17 cellular contexts compared by ENCODE assay signal in the genomic region with DNA sequence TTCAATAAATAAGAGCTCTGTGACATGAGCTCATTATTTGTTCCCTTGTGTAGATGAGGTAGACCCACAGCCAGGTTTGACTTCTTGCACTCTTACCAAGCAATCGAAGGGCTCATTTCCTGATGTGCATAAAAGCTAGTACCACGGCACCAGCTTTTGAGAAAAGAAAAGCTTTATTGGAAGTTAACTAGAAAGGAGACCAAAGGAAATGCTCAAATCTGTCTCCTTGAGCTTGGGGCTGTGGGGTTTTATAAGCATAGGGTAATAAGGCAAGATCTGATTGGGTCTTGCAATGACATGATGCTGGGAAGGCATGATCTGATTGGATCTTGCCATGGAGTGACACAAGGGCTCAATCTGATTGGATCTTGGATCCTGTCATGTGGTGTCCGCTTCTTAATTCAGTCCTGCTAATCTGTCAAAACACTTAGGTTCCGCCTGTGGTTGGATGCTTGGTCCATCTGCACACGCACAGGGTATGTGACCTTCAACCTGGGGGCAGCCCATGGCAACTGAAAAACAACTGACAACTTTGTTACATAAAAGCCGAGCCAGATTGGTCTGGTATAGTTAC.
"Had no signal": no experiment of that assay in that cellular context is flagged by ENCODE, and none has a peak within 500 bp of the region (broad histone marks: within the 10 kb centered on the region; RNA-seq: fewer than 3 reads in every experiment).

No MANE protein-coding gene starts in this region.

- H3K27me3 ChIP-seq: esophagus muscularis mucosa had no signal

- DNase-seq: activated B cell treated with CpG ODN at 0.5 μM for 24 hours; activated CD4-positive, alpha-beta T cell treated with anti-CD3 and anti-CD28 coated beads for 48 hours; activated CD8-positive, alpha-beta memory T cell treated with anti-CD3 and anti-CD28 coated beads, Interleukin-2, amount 50 U/mL, for 4 hours; activated CD8-positive, alpha-beta T cell treated with anti-CD3 and anti-CD28 coated beads for 36 hours; activated gamma-delta T cell; activated T-cell treated with anti-CD3 and anti-CD28 coated beads, Interleukin-2, amount 50 U/mL, for 72 hours; amniotic stem cell; cortex of kidney; effector CD4-positive, alpha-beta T cell; hippocampal formation; left ventricle myocardium superior; nucleus accumbens; right cardiac atrium; stimulated activated naive CD8-positive, alpha-beta T cell treated with anti-CD3 and anti-CD28 coated beads, Interleukin-15, Interleukin-2, amounts not matched to agents 100 U/mL and 50 U/mL, for 24 hours had no signal

- H3K4me1 ChIP-seq: esophagus muscularis mucosa, suprapubic skin had no signal

- H3K27ac ChIP-seq: esophagus muscularis mucosa, suprapubic skin had no signal

- H3K9me3 ChIP-seq: esophagus muscularis mucosa, suprapubic skin had no signal

- H3K36me3 ChIP-seq: esophagus muscularis mucosa, suprapubic skin had no signal

- H3K4me2 ChIP-seq: smooth muscle cell had no signal

- H3K4me3 ChIP-seq: esophagus muscularis mucosa, smooth muscle cell, suprapubic skin had no signal
